ENCODE assay signal across 17 cellular contexts in the genomic region with DNA sequence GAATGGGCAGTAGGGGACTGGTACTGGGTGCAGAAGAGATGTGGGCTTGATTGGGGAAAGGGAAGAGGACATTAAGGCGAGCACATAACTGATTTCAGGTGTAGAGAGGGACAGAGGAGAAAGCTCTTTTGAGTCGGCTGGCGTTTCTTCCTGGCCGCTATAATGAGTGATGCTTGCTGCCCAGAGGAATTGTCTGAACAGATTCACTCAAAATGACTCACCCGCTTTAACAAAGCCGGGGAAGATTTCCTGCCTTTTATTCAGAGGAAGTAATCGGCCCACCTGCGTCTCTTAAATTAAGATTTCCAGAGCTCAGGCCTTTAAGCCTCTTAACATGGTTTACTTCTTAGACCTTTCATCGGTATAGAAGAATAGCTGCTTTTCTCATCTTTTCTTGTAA.
DNase-seq lines count a peak whose midpoint lies in the region; ATAC-seq and TF ChIP-seq lines count a peak whose summit lies in the region.
"Had no signal": no experiment of that assay in that cellular context is flagged by ENCODE, and none has a peak within 500 bp of the region (broad histone marks: within the 10 kb centered on the region; RNA-seq: fewer than 3 reads in every experiment).

No MANE protein-coding gene starts in this region.

- H3K9me3 ChIP-seq in HUES64 (ENCODE audit: insufficient read depth, low read depth, low read length) = no peaks in the 10 kb centered on the region
- H3K9me3 ChIP-seq: psoas muscle, SJSA1, upper lobe of left lung had no signal

- H3K9ac ChIP-seq in HUES64 (ENCODE audit: low read depth, low read length) = peak overlapping the region; percentile 60; the same call in 1 of the 2 replicates

- ATAC-seq in HG02763 (IDR thresholded peaks at IDR 0.05; ENCODE audit: unreplicated experiment) = no peak
- ATAC-seq in HG02840 (IDR thresholded peaks at IDR 0.05; ENCODE audit: low FRiP score, unreplicated experiment) = no peak
- ATAC-seq: activated T-cell treated with anti-CD3 and anti-CD28 coated beads, Interleukin-2, amount 50 U/mL, for 4 hours; psoas muscle had no signal

- H3K4me1 Mint-ChIP-seq in brain = peaks cover 26% of the 10 kb centered on the region

- H3K27ac Mint-ChIP-seq in brain = peak overlapping the region in 3 of 5 experiments; percentile 63 to 94 (median 82)
- H3K27ac Mint-ChIP-seq: memory B cell had no signal

- H3K27me3 ChIP-seq in HUES64 (ENCODE audit: insufficient read depth, low read length) = no peaks in the 10 kb centered on the region
- H3K27me3 ChIP-seq: SJSA1, upper lobe of left lung had no signal

- TF ChIP-seq CTCF in AG09309 (IDR thresholded peaks at IDR 0.05; ENCODE audit: control insufficient read depth, insufficient read depth, low read depth, low read length, missing control alignments) = no peak
- no peak for TF ChIP-seq CTCF in brain (conservative IDR thresholded peaks at IDR 0.05)

- WGBS in HUES64 = 17% methylated on average over 9 of the region's 9 CpGs

- no peak overlapping the region for H3K4me3 ChIP-seq in AG09309 (ENCODE audit: control insufficient read depth, low read depth, low read length)
- H3K4me3 ChIP-seq in HUES64 (ENCODE audit: low read length) = no peak overlapping the region
- H3K4me3 ChIP-seq: psoas muscle, SJSA1, upper lobe of left lung had no signal

- H3K4me1 ChIP-seq in HUES64 (ENCODE audit: insufficient read depth, low read length) = peaks cover 20% of the 10 kb centered on the region
- H3K4me1 ChIP-seq: psoas muscle, upper lobe of left lung had no signal

- H3K4me3 Mint-ChIP-seq in brain = peak overlapping the region in 2 of 5 experiments; percentile 15 to 32
- H3K4me3 Mint-ChIP-seq: activated T-cell treated with anti-CD3 and anti-CD28 coated beads, Interleukin-2, amount 50 U/mL, for 4 hours; memory B cell had no signal

- peak overlapping the region; percentile 79 for H3K27ac ChIP-seq in HUES64 (ENCODE audit: low read depth, low read length)
- H3K27ac ChIP-seq: psoas muscle, SJSA1, upper lobe of left lung had no signal

- no peaks in the 10 kb centered on the region for H3K36me3 Mint-ChIP-seq in brain
- H3K36me3 Mint-ChIP-seq: memory B cell had no signal

- DNase-seq in AG09309 (ENCODE audit: low read depth) = peak; percentile 2
- DNase-seq in iPS-NIHi7 (ENCODE audit: extremely low spot score) = peak; percentile 66
- DNase-seq in NCI-H1092 treated with DMSO at 0.1 percent for 48 hours (lab: John Stamatoyannopoulos, UW) = no peak
- DNase-seq in DMS79 (lab: John Stamatoyannopoulos, UW) = no peak
- DNase-seq: activated T-cell treated with anti-CD3 and anti-CD28 coated beads, Interleukin-2, amount 50 U/mL, for 4 hours; anterior cingulate cortex; NCI-H1105; NCI-H748 treated with DMSO at 0.1 percent for 48 hours; psoas muscle; stimulated activated CD4-positive, alpha-beta T cell treated with anti-CD3 and anti-CD28 coated beads, Interleukin-1b, Interleukin-23, amount 100 ng/mL, for 48 hours; upper lobe of left lung had no signal

- no peaks in the 10 kb centered on the region for H3K36me3 ChIP-seq in HUES64 (ENCODE audit: insufficient read depth, low read length)
- H3K36me3 ChIP-seq: SJSA1, upper lobe of left lung had no signal

- no peaks in the 10 kb centered on the region for H3K9me3 Mint-ChIP-seq in brain
- H3K9me3 Mint-ChIP-seq: activated T-cell treated with anti-CD3 and anti-CD28 coated beads, Interleukin-2, amount 50 U/mL, for 4 hours; memory B cell had no signal

- H3K27me3 Mint-ChIP-seq in brain = no peaks in the 10 kb centered on the region
- H3K27me3 Mint-ChIP-seq: memory B cell had no signal

Comparison
In these comparisons a context has a peak if more than half of its experiments do, and no peak if none do; other contexts are left out.
1. DNase-seq: peak in AG09309 (single experiment) and iPS-NIHi7 (single experiment); none in NCI-H1092 treated with DMSO at 0.1 percent for 48 hours (single experiment) and DMS79 (single experiment).